In genomic region chr1:67816506-67816905, GRCh38 we compare ENCODE assay signal across 16 cellular contexts. TPM values are rescaled to one million over a fixed set of nuclear protein-coding genes. Genes with fewer than 3 reads are reported as not detected.
A peak's percentile ranks its signal among the peaks of the same experiment; 100 is the strongest.
DNase-seq lines count a peak whose midpoint lies in the region; ATAC-seq, FAIRE-seq and TF ChIP-seq lines count a peak whose summit lies in the region.
"Had no signal": no experiment of that assay in that cellular context is flagged by ENCODE, and none has a peak within 500 bp of the region (broad histone marks: within the 10 kb centered on the region; RNA-seq: fewer than 3 reads in every experiment).

No MANE protein-coding gene starts in this region.

- H3K27ac ChIP-seq in colonic mucosa (peak overlapping the region; percentile 87), stomach (peak overlapping the region; percentile 7 to 74 (median 61))

- FAIRE-seq in H54 (lab: Jason Lieb, UNC), result no peak

- no peaks in the 10 kb centered on the region for H3K9me3 Mint-ChIP-seq in Calu3 (ENCODE audit: low read depth, unreplicated experiment)

- BruUV-seq in Calu3 (replicated peaks; lab: Mats Ljungman, UMichigan), result no TSS peak

- peak overlapping the region; percentile 67 for H3K4me3 Mint-ChIP-seq in Calu3 (ENCODE audit: low read depth, unreplicated experiment)
- H3K4me3 Mint-ChIP-seq: GM23338 had no signal

- TF ChIP-seq CTCF in Calu3 (IDR thresholded peaks at IDR 0.05; ENCODE audit: unreplicated experiment), result no peak
- TF ChIP-seq CTCF in colonic mucosa (IDR thresholded peaks at IDR 0.05), result no peak
- TF ChIP-seq CTCF in stomach (IDR thresholded peaks at IDR 0.05), result no peak

- intact Hi-C loops in Calu3 (cut with micrococcal nuclease; ENCODE audit: unreplicated experiment) (loop anchor here (5.0 kb wide), 1 partner anchor 44 kb away; no protein-coding TSS in a partner anchor), colonic mucosa (cut with DNase I) (no loop called here), left colon (cut with DNase I, micrococcal nuclease) (no loop called here), stomach (cut with DNase I; ENCODE audit: low total_unique reads) (no loop called here)

- H3K27me3 Mint-ChIP-seq in Calu3 (ENCODE audit: unreplicated experiment), result no peaks in the 10 kb centered on the region

- peak overlapping the region; percentile 88 for H3K27ac Mint-ChIP-seq in Calu3 (ENCODE audit: unreplicated experiment)
- H3K27ac Mint-ChIP-seq: GM23338 had no signal

- H3K36me3 Mint-ChIP-seq in Calu3 (ENCODE audit: insufficient read depth, unreplicated experiment), result peaks cover 12% of the 10 kb centered on the region

- peaks cover 11% of the 10 kb centered on the region for H3K4me1 ChIP-seq in colonic mucosa
- H3K4me1 ChIP-seq in stomach, result peaks cover 16 to 90% (median 59%) of the 10 kb centered on the region in 4 donors

- peak overlapping the region; percentile 33 to 57 for H3K9ac ChIP-seq in colonic mucosa (ENCODE audit: low read depth in 2 of 2, low read length in 2 of 2)

- DNase-seq in Calu3, result no peak
- DNase-seq in colonic mucosa, result peak; percentile 38
- DNase-seq in left colon, result peak; percentile 40 to 66
- DNase-seq in stomach, result no peak
- DNase-seq in HPDE6-E6E7 (ENCODE audit: extremely low spot score), result no peak
- no peak for DNase-seq in NCI-H1105 (lab: John Stamatoyannopoulos, UW)
- DNase-seq in H54 (ENCODE audit: insufficient read length, low spot score), result no peak
- DNase-seq in 8988T, result no peak
- DNase-seq: C1 segment of cervical spinal cord, EL, MM.1S, NCI-H1930, NCI-H2171, NCI-H446 treated with DMSO at 0.1 percent for 48 hours, NCI-H82 had no signal

- no peak for TF ChIP-seq POLR2A in stomach (IDR thresholded peaks at IDR 0.05)
- TF ChIP-seq POLR2A in H54 (IDR thresholded peaks at IDR 0.05; ENCODE audit: low read depth, low read length), result no peak

- WGBS in stomach, 5 donors, result 84 to 96% (median 91%) methylated on average over 6 of the region's 6 CpGs

- H3K27me3 ChIP-seq in colonic mucosa (no peaks in the 10 kb centered on the region), stomach (no peaks in the 10 kb centered on the region)

- no peak for TF ChIP-seq EP300 in stomach (IDR thresholded peaks at IDR 0.05)

- H3K4me1 Mint-ChIP-seq in Calu3 (ENCODE audit: low read depth, unreplicated experiment), result peaks cover 64% of the 10 kb centered on the region

- ATAC-seq in left colon, result peak; percentile 34
- ATAC-seq: GM23338 had no signal

- no peaks in the 10 kb centered on the region for H3K36me3 ChIP-seq in colonic mucosa
- no peaks in the 10 kb centered on the region for H3K36me3 ChIP-seq in stomach

- H3K4me3 ChIP-seq in colonic mucosa, result no peak overlapping the region
- H3K4me3 ChIP-seq in stomach, result no peak overlapping the region
- H3K4me3 ChIP-seq: GM23338 had no signal

- H3K9me3 ChIP-seq in colonic mucosa, result no peaks in the 10 kb centered on the region
- H3K9me3 ChIP-seq in stomach, result no peaks in the 10 kb centered on the region

- CTCF ChIA-PET in Calu3 (lab: Charles Lee), result interaction anchor here (1.3 kb wide), 1 partner anchor 15 kb away, joined by 3 read pairs; no protein-coding TSS in a partner anchor

RNA-seq across cellular contexts. Expression of gene GNG12, which starts 16.8 kb away (rescaled TPM):
- 72.2 and 85.6 TPM in 2 replicates for total RNA-seq in Calu3 (2022)
- 100 to 1,000 TPM in 1 of 2 donors, 10 to 100 TPM in 1; 77.1 to 131 TPM for total RNA-seq in colonic mucosa
- 100 to 1,000 TPM; 146 to 162 TPM for total RNA-seq in left colon
- 100 to 1,000 TPM in 2 of 5 donors, 10 to 100 TPM in 3; 46.3 to 189 (median 71.9) TPM for total RNA-seq in stomach
- polyA plus RNA-seq in stomach, result 10 to 100 TPM; 21.7 to 56.8 (median 41.5) TPM

Comparison
In these comparisons a context has a peak if more than half of its experiments do, and no peak if none do; other contexts are left out.
1. DNase-seq: peak in colonic mucosa (single experiment) and left colon (2 of 2); none in Calu3 (single experiment), stomach (single experiment), HPDE6-E6E7 (single experiment), NCI-H1105 (single experiment), H54 (single experiment) and 8988T (single experiment).